28 cellular contexts compared by ENCODE assay signal in the genomic region with DNA sequence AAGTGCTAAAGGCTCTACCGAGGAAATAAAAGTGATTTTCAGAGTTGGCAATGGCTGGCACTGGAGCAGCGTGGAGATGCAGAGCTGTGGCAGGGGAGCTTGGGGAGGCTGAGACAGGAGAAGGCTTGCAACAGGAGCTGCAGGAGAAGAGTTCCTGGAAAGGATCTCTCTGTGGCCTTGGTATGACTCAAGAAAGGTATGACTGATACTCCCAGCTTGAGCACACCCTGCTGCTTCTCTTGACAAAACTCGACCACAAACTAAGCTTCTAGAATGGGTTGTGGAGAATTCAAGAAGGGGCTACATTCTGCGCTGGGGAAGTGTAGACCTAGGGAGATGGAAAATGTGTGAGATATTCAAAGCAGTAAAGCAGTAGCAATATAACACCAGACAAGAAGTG. TPM values are rescaled to one million over a fixed set of nuclear protein-coding genes. Genes with fewer than 3 reads are reported as not detected.
A peak's percentile ranks its signal among the peaks of the same experiment; 100 is the strongest.
DNase-seq lines count a peak whose midpoint lies in the region; ATAC-seq, FAIRE-seq and TF ChIP-seq lines count a peak whose summit lies in the region.
"Had no signal": no experiment of that assay in that cellular context is flagged by ENCODE, and none has a peak within 500 bp of the region (broad histone marks: within the 10 kb centered on the region; RNA-seq: fewer than 3 reads in every experiment).

No MANE protein-coding gene starts in this region.

- no peaks in the 10 kb centered on the region for H3K4me1 ChIP-seq in astrocyte (ENCODE audit: insufficient read depth, low read length)
- H3K4me1 ChIP-seq: left ventricle myocardium inferior, psoas muscle had no signal

- peaks cover 1% of the 10 kb centered on the region for H3K9me3 Mint-ChIP-seq in astrocyte (ENCODE audit: unreplicated experiment)
- H3K9me3 Mint-ChIP-seq: activated B cell treated with CpG ODN at 0.5 μM for 24 hours; IgD-negative memory B cell; immature natural killer cell; mesothelial cell of epicardium; naive thymus-derived CD4-positive, alpha-beta T cell had no signal

- no peaks in the 10 kb centered on the region for H3K9me3 ChIP-seq in astrocyte (ENCODE audit: insufficient read depth, low read depth, low read length)
- H3K9me3 ChIP-seq: left ventricle myocardium inferior, psoas muscle, SK-N-SH had no signal

- no peaks in the 10 kb centered on the region for H3K27me3 Mint-ChIP-seq in astrocyte (ENCODE audit: low read depth, unreplicated experiment)

- no peak overlapping the region for H3K4me3 Mint-ChIP-seq in astrocyte (ENCODE audit: unreplicated experiment)
- H3K4me3 Mint-ChIP-seq: activated B cell treated with CpG ODN at 0.5 μM for 24 hours; activated CD8-positive, alpha-beta T cell treated with anti-CD3 and anti-CD28 coated beads, Interleukin-2, amount 10 ng/mL, durations not matched to agents 7 days and 5 days; IgD-negative memory B cell; immature natural killer cell; mesothelial cell of epicardium had no signal

- H3K4me2 ChIP-seq in astrocyte (ENCODE audit: low read length), result no peak overlapping the region
- H3K4me2 ChIP-seq: SK-N-SH had no signal

- H3K4me1 Mint-ChIP-seq in astrocyte (ENCODE audit: low read depth, unreplicated experiment), result peaks cover 11% of the 10 kb centered on the region
- H3K4me1 Mint-ChIP-seq: activated B cell treated with CpG ODN at 0.5 μM for 24 hours, IgD-negative memory B cell, immature natural killer cell had no signal

- no peak overlapping the region for H2AFZ ChIP-seq in astrocyte (ENCODE audit: low read depth, low read length)

- no peak for ATAC-seq in HG02798 (IDR thresholded peaks at IDR 0.05; ENCODE audit: poor library complexity, unreplicated experiment)
- no peak for ATAC-seq in GM19351 (IDR thresholded peaks at IDR 0.05; ENCODE audit: unreplicated experiment)
- ATAC-seq in HG03097 (IDR thresholded peaks at IDR 0.05; ENCODE audit: low FRiP score, unreplicated experiment), result no peak
- ATAC-seq: activated CD8-positive, alpha-beta T cell treated with anti-CD3 and anti-CD28 coated beads, Interleukin-2, amount 10 ng/mL, durations not matched to agents 7 days and 5 days; naive thymus-derived CD4-positive, alpha-beta T cell; psoas muscle had no signal

- no peaks in the 10 kb centered on the region for H3K27me3 ChIP-seq in astrocyte (ENCODE audit: insufficient read depth, low read length)

- TF ChIP-seq CTCF in AG10803 (conservative IDR thresholded peaks at IDR 0.05; ENCODE audit: low read length), result no peak
- no peak for TF ChIP-seq CTCF in astrocyte (IDR thresholded peaks at IDR 0.05; ENCODE audit: insufficient read depth, low read depth, low read length)

- peak; percentile 19 for DNase-seq in AG10803 (ENCODE audit: low read depth)
- DNase-seq in HT1080 (ENCODE audit: low read depth), result peak; percentile 75
- DNase-seq in astrocyte (ENCODE audit: low read depth), result peak; percentile 39
- peak; percentile 46 for DNase-seq in iris pigment epithelial cell (ENCODE audit: low read depth)
- DNase-seq: ACHN; activated B cell treated with CpG ODN at 0.5 μM for 24 hours; activated CD8-positive, alpha-beta T cell treated with anti-CD3 and anti-CD28 coated beads, Interleukin-2, amount 10 ng/mL, durations not matched to agents 7 days and 5 days; activated naive CD4-positive, alpha-beta T cell; activated T-cell treated with anti-CD3 and anti-CD28 coated beads, Interleukin-2, amount 50 U/mL, for 1 hour; amygdala; C1 segment of cervical spinal cord; Calu3; HCEC 1CT; immature natural killer cell; left ventricle myocardium inferior; naive thymus-derived CD4-positive, alpha-beta T cell; NCI-H1105; NCI-H2029; NCI-H2227 treated with DMSO at 0.1 percent for 48 hours; NCI-H748 treated with DMSO at 0.1 percent for 48 hours; nucleus accumbens; psoas muscle; SK-N-SH had no signal

- H3K79me2 ChIP-seq in astrocyte (ENCODE audit: insufficient read depth, low read length), result no peaks in the 10 kb centered on the region

- peaks cover 5% of the 10 kb centered on the region for H3K36me3 Mint-ChIP-seq in astrocyte (ENCODE audit: low read depth, unreplicated experiment)

- no peaks in the 10 kb centered on the region for H3K36me3 ChIP-seq in astrocyte (ENCODE audit: insufficient read depth, low read length)

- H4K20me1 ChIP-seq in astrocyte (ENCODE audit: insufficient read depth, low read length), result no peaks in the 10 kb centered on the region

- H3K27ac ChIP-seq in astrocyte (ENCODE audit: low read depth, low read length), result no peak overlapping the region
- H3K27ac ChIP-seq: left ventricle myocardium inferior, psoas muscle had no signal

- no peak overlapping the region for H3K9ac ChIP-seq in astrocyte (ENCODE audit: low read length)
- H3K9ac ChIP-seq: SK-N-SH had no signal

- H3K27ac Mint-ChIP-seq in astrocyte (ENCODE audit: unreplicated experiment), result no peak overlapping the region
- H3K27ac Mint-ChIP-seq: activated B cell treated with CpG ODN at 0.5 μM for 24 hours; activated CD8-positive, alpha-beta T cell treated with anti-CD3 and anti-CD28 coated beads, Interleukin-2, amount 10 ng/mL, durations not matched to agents 7 days and 5 days; immature natural killer cell; mesothelial cell of epicardium had no signal

- FAIRE-seq in astrocyte (lab: Jason Lieb, UNC), result peak; percentile 39

- H3K4me3 ChIP-seq in AG10803 (ENCODE audit: low read length) (no peak overlapping the region), astrocyte (ENCODE audit: insufficient read depth, low read depth, low read length) (no peak overlapping the region)
- H3K4me3 ChIP-seq: left ventricle myocardium inferior, psoas muscle had no signal

RNA-seq across cellular contexts. Expression of a gene that starts 41.6 kb away (rescaled TPM):
- total RNA-seq in HT1080 (2014; rRNA removed; shearing (Covaris generic)), result 94.7 and 97.1 TPM in 2 replicates
- polyA plus RNA-seq in HT1080 (2015; cell fraction: cytosol; rRNA removed), result 115 and 122 TPM in 2 replicates
- polyA plus RNA-seq in HT1080 (2015; cell fraction: nucleus; rRNA removed), result 138 and 152 TPM in 2 replicates
- 50.6 and 54.8 TPM in 2 replicates for total RNA-seq in astrocyte

Comparison
In these comparisons a context has a peak if more than half of its experiments do, and no peak if none do; other contexts are left out.
1. DNase-seq: peak in every context shown above with its lines; median percentile 75 in HT1080; 46 in iris pigment epithelial cell; 39 in astrocyte; 19 in AG10803.